ENCODE assay signal across 8 cellular contexts in the genomic region with DNA sequence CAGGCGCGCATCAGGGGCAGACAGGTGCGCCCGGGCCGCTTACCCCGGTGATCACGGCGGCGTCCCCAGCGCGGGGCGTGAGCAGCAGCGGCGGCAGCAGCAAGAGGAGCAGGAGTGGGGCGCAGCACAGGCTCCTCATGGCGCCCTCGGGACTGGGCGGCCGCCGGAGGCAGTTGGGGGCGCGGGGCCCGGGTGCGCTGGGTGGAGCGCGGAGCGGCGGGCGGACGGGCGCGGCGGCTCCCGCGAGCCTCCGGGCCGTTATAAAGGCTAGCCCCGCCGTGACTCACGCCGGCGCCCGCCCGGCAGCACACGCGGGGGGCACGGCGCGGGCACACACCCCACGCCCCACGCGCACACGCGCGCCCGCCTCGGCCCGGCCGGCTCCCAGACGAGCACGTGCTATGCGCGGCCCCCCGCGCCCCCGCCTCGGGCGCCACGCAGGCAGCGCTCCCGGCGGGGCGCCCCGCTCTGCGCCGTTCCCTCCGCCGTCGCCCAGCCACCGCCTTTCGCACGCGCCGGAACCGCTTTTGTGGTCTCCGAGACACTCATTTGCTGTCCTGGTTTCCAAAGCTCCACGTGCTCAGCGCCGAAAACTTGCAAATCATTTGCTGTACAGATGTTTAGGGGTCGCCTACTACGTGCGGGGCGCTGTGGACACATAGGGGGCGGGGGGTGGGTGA. TPM values are rescaled to one million over a fixed set of nuclear protein-coding genes. Genes with fewer than 3 reads are reported as not detected.
A peak's percentile ranks its signal among the peaks of the same experiment; 100 is the strongest.
DNase-seq lines count a peak whose midpoint lies in the region; ATAC-seq and TF ChIP-seq lines count a peak whose summit lies in the region.

Gene PROK2 (minus strand): TSS at position 235 of the 680 bp plus-strand sequence. CDS start 96 bp downstream, at position 139.

- no peak for TF ChIP-seq EP300 in gastroesophageal sphincter (IDR thresholded peaks at IDR 0.05)

- H3K4me3 ChIP-seq in gastroesophageal sphincter (peak within 1 kb of the TSS in 1 of 2 donors; percentile 46), spleen (peak within 1 kb of the TSS; percentile 11 to 69 (median 40)), lower leg skin (ENCODE audit: low read depth, poor library complexity, severe bottlenecking) (no peak within 1 kb of the TSS)

- no peaks in the 10 kb centered on the region for H3K9me3 Mint-ChIP-seq in activated CD8-positive, alpha-beta T cell treated with anti-CD3 and anti-CD28 coated beads, Interleukin-2, amount 10 ng/mL, durations not matched to agents 7 days and 5 days (ENCODE audit: insufficient read depth)

- intact Hi-C loops in spleen (cut with DNase I; ENCODE audit: low total_unique reads) = no loop called here
- intact Hi-C loops in lower leg skin (cut with DNase I; ENCODE audit: low total_unique reads) = no loop called here

- CTCF ChIA-PET in activated CD8-positive, alpha-beta T cell treated with anti-CD3 and anti-CD28 coated beads, Interleukin-2, amount 10 ng/mL, durations not matched to agents 7 days and 5 days (lab: Charles Lee) = no interaction called here

- 0% methylated on average over 1 of the region's 94 CpGs; no CpG with 5 or more reads in 1 of the 2 donors for WGBS in gastroesophageal sphincter (ENCODE audit: low coverage in 1 of 2), 2 donors
- 1 to 4% (median 1%) methylated on average over 23 to 94 of the region's 94 CpGs for WGBS in spleen, 5 donors
- WGBS in lower leg skin, 2 donors = 0 to 1% methylated on average over 25 to 35 of the region's 94 CpGs

- no peaks in the 10 kb centered on the region for H3K36me3 Mint-ChIP-seq in activated CD8-positive, alpha-beta T cell treated with anti-CD3 and anti-CD28 coated beads, Interleukin-2, amount 10 ng/mL, durations not matched to agents 7 days and 5 days (ENCODE audit: low read depth)

- TF ChIP-seq POLR2A in gastroesophageal sphincter (IDR thresholded peaks at IDR 0.05) = no peak
- TF ChIP-seq POLR2A in spleen (IDR thresholded peaks at IDR 0.05) = no peak
- TF ChIP-seq POLR2A in lower leg skin (IDR thresholded peaks at IDR 0.05) = no peak

- H3K27me3 ChIP-seq in gastroesophageal sphincter (peaks cover 61% of the 10 kb centered on the region), spleen (replicated peaks in 1 of 7) (peaks cover 0 to 74% (median 57%) of the 10 kb centered on the region in 7 donors)

- H3K36me3 ChIP-seq in gastroesophageal sphincter (no peaks in the 10 kb centered on the region), spleen (no peaks in the 10 kb centered on the region)

- no peak within 1 kb of the TSS for H3K27ac ChIP-seq in gastroesophageal sphincter
- peak within 1 kb of the TSS in 7 of 8 donors; percentile 61 to 88 (median 84) for H3K27ac ChIP-seq in spleen

- peak within 1 kb of the TSS; percentile 60 for H3K4me3 Mint-ChIP-seq in activated CD8-positive, alpha-beta T cell treated with anti-CD3 and anti-CD28 coated beads, Interleukin-2, amount 10 ng/mL, durations not matched to agents 7 days and 5 days

- ATAC-seq in activated CD8-positive, alpha-beta T cell treated with anti-CD3 and anti-CD28 coated beads, Interleukin-2, amount 10 ng/mL, durations not matched to agents 7 days and 5 days = peak; percentile 87
- ATAC-seq in gastroesophageal sphincter = peak; percentile 60

- H3K9me3 ChIP-seq in gastroesophageal sphincter = no peaks in the 10 kb centered on the region
- H3K9me3 ChIP-seq in spleen = no peaks in the 10 kb centered on the region

- DNase-seq in NCI-H2081 (lab: John Stamatoyannopoulos, UW) (peak; percentile 23 to 56), NCI-H2081 treated with DMSO at 0.1 percent for 48 hours (lab: John Stamatoyannopoulos, UW) (no peak), spleen (peak; percentile 85), cortex of kidney (lab: John Stamatoyannopoulos, UW) (no peak), glomerular visceral epithelial cell (ENCODE audit: extremely low spot score) (no peak), lower leg skin (ENCODE audit: low spot score in 2 of 2) (no peak)
- DNase-seq in activated CD8-positive, alpha-beta T cell treated with anti-CD3 and anti-CD28 coated beads, Interleukin-2, amount 10 ng/mL, durations not matched to agents 7 days and 5 days = peak; percentile 33

- H3K4me1 Mint-ChIP-seq in activated CD8-positive, alpha-beta T cell treated with anti-CD3 and anti-CD28 coated beads, Interleukin-2, amount 10 ng/mL, durations not matched to agents 7 days and 5 days (ENCODE audit: low read depth) = peaks cover 23% of the 10 kb centered on the region

- peaks cover 0 to 21% (median 6%) of the 10 kb centered on the region in 3 donors for H3K4me1 ChIP-seq in gastroesophageal sphincter
- peaks cover 10 to 41% (median 19%) of the 10 kb centered on the region in 6 donors for H3K4me1 ChIP-seq in spleen

- TF ChIP-seq CTCF in gastroesophageal sphincter (IDR thresholded peaks at IDR 0.05) (no peak), spleen (IDR thresholded peaks at IDR 0.05 in 8 of 11, conservative IDR thresholded peaks at IDR 0.05 in 3 of 11) (no peak), lower leg skin (IDR thresholded peaks at IDR 0.05) (no peak)

- H3K27me3 Mint-ChIP-seq in activated CD8-positive, alpha-beta T cell treated with anti-CD3 and anti-CD28 coated beads, Interleukin-2, amount 10 ng/mL, durations not matched to agents 7 days and 5 days (ENCODE audit: low read depth) = peaks cover 56% of the 10 kb centered on the region

- POLR2A ChIA-PET in activated CD8-positive, alpha-beta T cell treated with anti-CD3 and anti-CD28 coated beads, Interleukin-2, amount 10 ng/mL, durations not matched to agents 7 days and 5 days (lab: Charles Lee) = no interaction called here

- H3K27ac Mint-ChIP-seq in activated CD8-positive, alpha-beta T cell treated with anti-CD3 and anti-CD28 coated beads, Interleukin-2, amount 10 ng/mL, durations not matched to agents 7 days and 5 days = no peak within 1 kb of the TSS

RNA-seq across cellular contexts. Expression of gene PROK2, which starts in this region (rescaled TPM):
- total RNA-seq in activated CD8-positive, alpha-beta T cell treated with anti-CD3 and anti-CD28 coated beads, Interleukin-2, amount 10 ng/mL, durations not matched to agents 7 days and 5 days = under 1 TPM; 0.23 to 0.24 TPM
- total RNA-seq in gastroesophageal sphincter = 1 to 10 TPM in 2 of 4 donors, not detected in 2; 1.1 to 1.3 TPM
- 10 to 100 TPM; 17.6 to 78.5 (median 37.1) TPM for total RNA-seq in spleen
- 1 to 10 TPM; 1.7 to 9.1 (median 4.7) TPM for polyA plus RNA-seq in spleen
- not detected for total RNA-seq in lower leg skin

Comparison
In these comparisons a context has a peak if more than half of its experiments do, and no peak if none do; other contexts are left out.
1. RNA of gene PROK2 (total RNA-seq): 17.6 to 78.5 TPM in spleen; 1.1 to 1.3 TPM in gastroesophageal sphincter, 0.23 to 0.24 TPM in activated CD8-positive, alpha-beta T cell treated with anti-CD3 and anti-CD28 coated beads, Interleukin-2, amount 10 ng/mL, durations not matched to agents 7 days and 5 days and not detected in lower leg skin; every median in the first group is over 4 times any median in the second.
2. DNase-seq: peak in NCI-H2081 (2 of 2) and spleen (single experiment); none in NCI-H2081 treated with DMSO at 0.1 percent for 48 hours (single experiment), cortex of kidney (single experiment), glomerular visceral epithelial cell (single experiment) and lower leg skin (0 of 2).
3. Peak in DNase-seq and ATAC-seq in activated CD8-positive, alpha-beta T cell treated with anti-CD3 and anti-CD28 coated beads, Interleukin-2, amount 10 ng/mL, durations not matched to agents 7 days and 5 days; RNA of the gene not detected or under 1 TPM.
4. H3K27ac ChIP-seq: peak in spleen (7 of 8); none in gastroesophageal sphincter (0 of 4).